Comparison of ENCODE assay signal across 18 cellular contexts in the genomic region with DNA sequence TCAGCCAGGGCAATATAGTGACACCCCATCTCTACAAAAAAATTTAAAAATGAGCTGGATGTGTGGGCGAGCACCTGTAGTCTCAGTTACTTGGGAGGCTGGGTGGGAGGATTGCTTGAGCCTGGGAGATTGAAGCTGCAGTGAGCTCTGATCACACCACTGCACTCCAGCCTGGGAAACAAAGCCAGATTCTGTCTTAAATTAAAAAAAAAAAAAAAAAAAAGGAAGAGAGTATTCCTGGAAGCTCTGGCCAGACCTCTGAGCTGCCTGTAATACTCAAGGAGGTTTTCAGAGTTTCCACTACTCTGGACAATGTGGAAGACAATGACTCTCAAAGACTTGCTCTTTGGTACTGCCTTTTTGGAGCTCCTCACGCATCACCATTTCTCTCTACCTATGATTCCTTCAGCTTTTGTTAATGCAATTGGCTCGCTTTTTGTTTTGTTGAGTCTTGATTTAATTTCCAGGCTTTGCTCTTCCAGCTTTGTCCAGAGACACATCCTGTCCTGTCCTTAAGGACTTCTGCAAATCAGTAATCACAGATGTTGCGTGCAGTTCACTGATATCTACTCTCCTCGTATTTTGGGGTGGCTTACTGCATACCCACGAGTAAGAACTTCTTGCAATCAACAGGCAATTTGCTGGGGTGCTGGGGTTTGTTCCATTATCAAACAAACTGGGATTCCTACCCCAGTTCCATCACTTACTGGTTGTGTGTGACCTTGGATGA. TPM values are rescaled to one million over a fixed set of nuclear protein-coding genes. Genes with fewer than 3 reads are reported as not detected.
DNase-seq lines count a peak whose midpoint lies in the region; TF ChIP-seq lines count a peak whose summit lies in the region.
"Had no signal": no experiment of that assay in that cellular context is flagged by ENCODE, and none has a peak within 500 bp of the region (broad histone marks: within the 10 kb centered on the region; RNA-seq: fewer than 3 reads in every experiment).

No MANE protein-coding gene starts in this region.

- peaks cover 66% of the 10 kb centered on the region for H3K79me2 ChIP-seq in mammary epithelial cell (ENCODE audit: insufficient read depth, low read length)

- intact Hi-C loops in MCF 10A (cut with micrococcal nuclease) (no loop called here), mammary epithelial cell (cut with micrococcal nuclease) (no loop called here)

- no peaks in the 10 kb centered on the region for H4K20me1 ChIP-seq in mammary epithelial cell (ENCODE audit: insufficient read depth, low read length)

- BruUV-seq in MCF 10A (replicated peaks; lab: Mats Ljungman, UMichigan), result no TSS peak
- BruUV-seq in mammary epithelial cell (replicated peaks; lab: Mats Ljungman, UMichigan), result no TSS peak

- H3K9me3 Mint-ChIP-seq in MCF 10A (ENCODE audit: unreplicated experiment) (no peaks in the 10 kb centered on the region), nephron progenitor cell (no peaks in the 10 kb centered on the region)
- H3K9me3 Mint-ChIP-seq: activated CD4-positive, alpha-beta T cell treated with anti-CD3 and anti-CD28 coated beads, Interleukin-2, amount 10 ng/mL, durations not matched to agents 7 days and 5 days; activated T-helper 1 cell treated with anti-CD3 and anti-CD28 coated beads, Interleukin-12 subunit alpha, Interleukin-12 subunit beta, Interleukin-2, Interleukin-4 antibody, amounts not matched to agents 30 ng/mL and 10 ng/mL and 1 ng/mL, durations not matched to agents 14 hours and 24 hours and 36 hours had no signal

- H3K9me3 ChIP-seq in mammary epithelial cell (replicated peaks; ENCODE audit: insufficient read depth, low read length), result no peaks in the 10 kb centered on the region
- H3K9me3 ChIP-seq: A549, Caco-2 had no signal

- dilution Hi-C loops in mammary epithelial cell (cut with HindIII; ENCODE audit: low sequenced_read_pairs), result no loop called here

- no peak overlapping the region for H3K4me3 Mint-ChIP-seq in MCF 10A (ENCODE audit: unreplicated experiment)
- H3K4me3 Mint-ChIP-seq in nephron progenitor cell, result no peak overlapping the region
- H3K4me3 Mint-ChIP-seq: activated CD4-positive, alpha-beta T cell treated with anti-CD3 and anti-CD28 coated beads, Interleukin-2, amount 10 ng/mL, durations not matched to agents 7 days and 5 days; activated T-helper 1 cell treated with anti-CD3 and anti-CD28 coated beads, Interleukin-12 subunit alpha, Interleukin-12 subunit beta, Interleukin-2, Interleukin-4 antibody, amounts not matched to agents 30 ng/mL and 10 ng/mL and 1 ng/mL, durations not matched to agents 14 hours and 24 hours and 36 hours had no signal

- POLR2A ChIA-PET in MCF 10A (lab: Yijun Ruan, JAX), result interaction anchor here (0.9 to 1.0 kb wide), 2 partner anchors 19 to 33 kb away, joined by 3 to 5 read pairs; no protein-coding TSS in a partner anchor

- in situ Hi-C loops in mammary epithelial cell (cut with MboI; ENCODE audit: low sequenced_read_pairs in 2 of 2), result loop anchor here in 1 of 2 donors (25.0 kb wide), 1 partner anchor 147 kb away; no protein-coding TSS in a partner anchor

- WGBS in mammary epithelial cell (ENCODE audit: low coverage, missing lambda C conversion rate), result 97% methylated on average over 3 of the region's 6 CpGs

- H3K36me3 Mint-ChIP-seq in MCF 10A (ENCODE audit: insufficient read depth, unreplicated experiment) (peaks cover 13% of the 10 kb centered on the region), nephron progenitor cell (ENCODE audit: low read depth) (peaks cover 17% of the 10 kb centered on the region)

- peak overlapping the region; percentile 70 for H3K27ac Mint-ChIP-seq in MCF 10A (ENCODE audit: low read depth, unreplicated experiment)
- H3K27ac Mint-ChIP-seq in nephron progenitor cell, result peak overlapping the region; percentile 61
- H3K27ac Mint-ChIP-seq: activated CD4-positive, alpha-beta T cell treated with anti-CD3 and anti-CD28 coated beads, Interleukin-2, amount 10 ng/mL, durations not matched to agents 7 days and 5 days; activated T-helper 1 cell treated with anti-CD3 and anti-CD28 coated beads, Interleukin-12 subunit alpha, Interleukin-12 subunit beta, Interleukin-2, Interleukin-4 antibody, amounts not matched to agents 30 ng/mL and 10 ng/mL and 1 ng/mL, durations not matched to agents 14 hours and 24 hours and 36 hours had no signal

- H3K4me1 Mint-ChIP-seq in MCF 10A (ENCODE audit: insufficient read depth, unreplicated experiment), result peaks cover 17% of the 10 kb centered on the region
- H3K4me1 Mint-ChIP-seq in nephron progenitor cell, result peaks cover 30% of the 10 kb centered on the region

- no peak overlapping the region for H2AFZ ChIP-seq in mammary epithelial cell (ENCODE audit: low read depth, low read length)

- CTCF ChIA-PET in MCF 10A (lab: Yijun Ruan, JAX), result interaction anchor here (0.6 to 1.8 kb wide), 3 partner anchors 10 to 106 kb away, joined by 4 to 8 read pairs (median 5); partner anchors contain the start of gene CHD9
- CTCF ChIA-PET in mammary epithelial cell (lab: Charles Lee; ENCODE audit: low non-redundant PET), result no interaction called here

- no peak overlapping the region for H3K9ac ChIP-seq in mammary epithelial cell (ENCODE audit: insufficient read depth, low read length)

- DNase-seq in MCF 10A (ENCODE audit: unreplicated experiment) (no peak), mammary epithelial cell (no peak), fibroblast of pulmonary artery (ENCODE audit: low read depth) (peak; percentile 44), nephron progenitor cell (no peak), GM20000 (ENCODE audit: low spot score) (no peak), GM19238 (ENCODE audit: insufficient read length, low spot score) (no peak), NCI-H345 treated with DMSO at 0.1 percent for 48 hours (lab: John Stamatoyannopoulos, UW; ENCODE audit: unreplicated experiment) (no peak), coronary artery (ENCODE audit: low spot score) (no peak)
- DNase-seq: activated CD4-positive, alpha-beta T cell treated with anti-CD3 and anti-CD28 coated beads, Interleukin-2, amount 10 ng/mL, durations not matched to agents 7 days and 5 days; Caco-2; GF-D8; NCI-H187 treated with DMSO at 0.1 percent for 48 hours; NCI-H524 treated with DMSO at 0.1 percent for 48 hours; retina; RPMI8226; stimulated activated naive CD4-positive, alpha-beta T cell had no signal

- H3K27ac ChIP-seq in mammary epithelial cell (ENCODE audit: insufficient read depth, low read depth, low read length), result no peak overlapping the region
- H3K27ac ChIP-seq in coronary artery, result peak overlapping the region in 1 of 2 donors; percentile 52

- TF ChIP-seq CTCF in MCF 10A (IDR thresholded peaks at IDR 0.05; ENCODE audit: unreplicated experiment) (no peak), mammary epithelial cell (conservative IDR thresholded peaks at IDR 0.05 in 1 of 2, IDR thresholded peaks at IDR 0.05 in 1 of 2; ENCODE audit: extremely low read depth in 1 of 2, insufficient read depth in 1 of 2, low read depth in 1 of 2, low read length in 2 of 2) (no peak), fibroblast of pulmonary artery (IDR thresholded peaks at IDR 0.05; ENCODE audit: low read length, missing control alignments) (no peak), nephron progenitor cell (IDR thresholded peaks at IDR 0.05) (no peak), GM20000 (IDR thresholded peaks at IDR 0.05; ENCODE audit: extremely low read depth, missing control alignments) (no peak), coronary artery (IDR thresholded peaks at IDR 0.05) (no peak)

- H3K27me3 Mint-ChIP-seq in MCF 10A (ENCODE audit: insufficient read depth, unreplicated experiment) (no peaks in the 10 kb centered on the region), nephron progenitor cell (ENCODE audit: low read depth, poor library complexity) (no peaks in the 10 kb centered on the region)
- H3K27me3 Mint-ChIP-seq: activated CD4-positive, alpha-beta T cell treated with anti-CD3 and anti-CD28 coated beads, Interleukin-2, amount 10 ng/mL, durations not matched to agents 7 days and 5 days had no signal

- H3K4me3 ChIP-seq in mammary epithelial cell (replicated peaks in 1 of 3; ENCODE audit: insufficient read depth in 1 of 3, low read depth in 2 of 3, low read length in 3 of 3) (no peak overlapping the region), fibroblast of pulmonary artery (replicated peaks; ENCODE audit: low read depth, low read length) (no peak overlapping the region), coronary artery (no peak overlapping the region)
- H3K4me3 ChIP-seq: A549 had no signal

- no peaks in the 10 kb centered on the region for H3K27me3 ChIP-seq in mammary epithelial cell (ENCODE audit: insufficient read depth, low read length)

- H3K4me1 ChIP-seq in mammary epithelial cell (ENCODE audit: insufficient read depth, low read length), result peaks cover 5% of the 10 kb centered on the region
- H3K4me1 ChIP-seq: Caco-2 had no signal

- H3K36me3 ChIP-seq in mammary epithelial cell (ENCODE audit: insufficient read depth, low read length), result peaks cover 4% of the 10 kb centered on the region

- H3K4me2 ChIP-seq in mammary epithelial cell (ENCODE audit: insufficient read depth, low read depth, low read length), result no peak overlapping the region
- H3K4me2 ChIP-seq: A549 had no signal

RNA-seq across cellular contexts. Expression of gene CHD9, which starts 10.8 kb away (rescaled TPM):
- 62.8 and 62.9 TPM in 2 replicates for total RNA-seq in MCF 10A (2022)
- 10 to 100 TPM; 49.2 to 53.2 TPM for total RNA-seq in mammary epithelial cell
- polyA plus RNA-seq in mammary epithelial cell, result 16.0 TPM
- polyA minus RNA-seq in mammary epithelial cell, result 30.2 TPM

RNA-seq across cellular contexts. Expression of gene CHD9NB, which starts 12.9 kb away (rescaled TPM):
- total RNA-seq in MCF 10A (2022) (2.4 and 2.9 TPM in 2 replicates), mammary epithelial cell (1 to 10 TPM in 1 of 2 donors, under 1 TPM in 1; 0.83 to 1.8 TPM)
- polyA plus RNA-seq in mammary epithelial cell, result 2.4 TPM
- not detected for polyA minus RNA-seq in mammary epithelial cell
- total RNA-seq: Caco-2 had no signal
